Comparison of ENCODE assay signal across 8 cellular contexts in genomic region chr6:5851261-5851757, GRCh38.
DNase-seq lines count a peak whose midpoint lies in the region; ATAC-seq, FAIRE-seq and TF ChIP-seq lines count a peak whose summit lies in the region.
"Had no signal": no experiment of that assay in that cellular context is flagged by ENCODE, and none has a peak within 500 bp of the region (broad histone marks: within the 10 kb centered on the region; RNA-seq: fewer than 3 reads in every experiment).

No MANE protein-coding gene starts in this region.

- no peaks in the 10 kb centered on the region for H3K9me3 ChIP-seq in pancreas
- H3K9me3 ChIP-seq in suprapubic skin = no peaks in the 10 kb centered on the region

- H3K4me3 ChIP-seq in pancreas = peak overlapping the region in 3 of 4 donors; percentile 10 to 46 (median 25)
- H3K4me3 ChIP-seq in suprapubic skin = peak overlapping the region; percentile 43

- no peak overlapping the region for H3K27ac Mint-ChIP-seq in glutamatergic neuron (ENCODE audit: unreplicated experiment)

- intact Hi-C loops in pancreas (cut with DNase I) = no loop called here

- no peak for TF ChIP-seq POLR2A in suprapubic skin (IDR thresholded peaks at IDR 0.05)

- H3K4me1 ChIP-seq in pancreas (no peaks in the 10 kb centered on the region), suprapubic skin (peaks cover 8% of the 10 kb centered on the region)

- peaks cover 11% of the 10 kb centered on the region for H3K9me3 Mint-ChIP-seq in glutamatergic neuron (ENCODE audit: unreplicated experiment)

- 3 to 7% methylated on average over 34 of the region's 34 CpGs for WGBS in pancreas, 2 donors
- WGBS in suprapubic skin = 8% methylated on average over 22 of the region's 34 CpGs

- DNase-seq in NCI-H510A (lab: John Stamatoyannopoulos, UW) (peak; percentile 47), glutamatergic neuron (peak; percentile 80), pancreas (peak in 5 of 6 donors; percentile 36 to 76 (median 40)), suprapubic skin (ENCODE audit: low spot score in 2 of 2) (no peak), OCI-M2 (lab: John Stamatoyannopoulos, UW; ENCODE audit: unreplicated experiment) (no peak)
- peak; percentile 90 for DNase-seq in activated effector memory CD4-positive, alpha-beta T cell treated with anti-CD3 and anti-CD28 coated beads, Interleukin-2, amount 50 U/mL, for 16 hours

- H3K36me3 Mint-ChIP-seq in glutamatergic neuron (ENCODE audit: unreplicated experiment) = peaks cover 17% of the 10 kb centered on the region

- H3K4me3 Mint-ChIP-seq in glutamatergic neuron (ENCODE audit: unreplicated experiment) = peak overlapping the region; percentile 85

- TF ChIP-seq EP300 in suprapubic skin (IDR thresholded peaks at IDR 0.05) = no peak

- H3K27me3 ChIP-seq in pancreas (peaks cover 0 to 6% (median 0%) of the 10 kb centered on the region in 4 donors), suprapubic skin (peaks cover 34% of the 10 kb centered on the region)

- no peak overlapping the region for H3K27ac ChIP-seq in pancreas
- H3K27ac ChIP-seq in suprapubic skin = no peak overlapping the region
- H3K27ac ChIP-seq: VCaP had no signal

- TF ChIP-seq CTCF in glutamatergic neuron (IDR thresholded peaks at IDR 0.05; ENCODE audit: partially characterized antibody, unreplicated experiment) = no peak
- no peak for TF ChIP-seq CTCF in pancreas (IDR thresholded peaks at IDR 0.05)
- no peak for TF ChIP-seq CTCF in suprapubic skin (IDR thresholded peaks at IDR 0.05)

- peaks cover 21% of the 10 kb centered on the region for H3K27me3 Mint-ChIP-seq in glutamatergic neuron (ENCODE audit: unreplicated experiment)

- no peak for FAIRE-seq in pancreas (lab: Jason Lieb, UNC)

- ATAC-seq in GM21390 (IDR thresholded peaks at IDR 0.05; ENCODE audit: unreplicated experiment) = peak; percentile 91
- peak; percentile 89 to 98 (median 95) for ATAC-seq in pancreas

- H3K4me1 Mint-ChIP-seq in glutamatergic neuron (ENCODE audit: low read depth, unreplicated experiment) = peaks cover 31% of the 10 kb centered on the region

- H3K36me3 ChIP-seq in pancreas (no peaks in the 10 kb centered on the region), suprapubic skin (no peaks in the 10 kb centered on the region)

Comparison
In these comparisons a context has a peak if more than half of its experiments do, and no peak if none do; other contexts are left out.
1. DNase-seq: peak in NCI-H510A (single experiment), activated effector memory CD4-positive, alpha-beta T cell treated with anti-CD3 and anti-CD28 coated beads, Interleukin-2, amount 50 U/mL, for 16 hours (single experiment), glutamatergic neuron (single experiment) and pancreas (5 of 6); none in suprapubic skin (0 of 2) and OCI-M2 (single experiment).